ENCODE assay signal across 10 cellular contexts in the genomic region with DNA sequence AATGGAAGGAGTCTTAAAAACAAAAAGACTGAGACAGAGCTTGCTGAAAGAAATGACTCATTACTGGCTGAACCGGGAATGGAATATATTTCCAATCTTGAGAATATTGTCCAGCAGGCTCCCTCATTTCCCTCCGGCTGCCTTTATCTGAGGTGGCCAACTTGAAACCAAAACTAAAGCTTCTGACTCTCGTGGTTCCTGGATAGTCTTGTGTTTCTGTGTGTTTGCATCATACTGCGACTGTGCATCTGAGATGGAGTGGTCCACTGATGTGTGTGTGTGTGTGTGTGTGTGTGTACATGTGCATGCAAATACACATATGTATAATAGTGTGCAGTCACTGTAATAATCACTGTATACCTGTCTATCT.
DNase-seq lines count a peak whose midpoint lies in the region; ATAC-seq and TF ChIP-seq lines count a peak whose summit lies in the region.
"Had no signal": no experiment of that assay in that cellular context is flagged by ENCODE, and none has a peak within 500 bp of the region (broad histone marks: within the 10 kb centered on the region; RNA-seq: fewer than 3 reads in every experiment).

No MANE protein-coding gene starts in this region.

- H3K4me1 ChIP-seq in fibroblast of lung (ENCODE audit: control insufficient read depth, extremely low read depth, insufficient read depth, low read length) = peaks cover 6% of the 10 kb centered on the region
- H3K4me1 ChIP-seq: BE2C, spleen had no signal

- DNase-seq in activated CD4-positive, alpha-beta T cell treated with anti-CD3 and anti-CD28 coated beads for 36 hours = peak; percentile 22
- DNase-seq in activated CD4-positive, alpha-beta T cell treated with anti-CD3 and anti-CD28 coated beads for 4 hours = no peak
- peak; percentile 34 for DNase-seq in RWPE1 (ENCODE audit: low spot score)
- DNase-seq in fibroblast of lung (ENCODE audit: low read depth in 2 of 2) = peak; percentile 85 to 90
- peak; percentile 29 to 58 for DNase-seq in stimulated activated naive CD8-positive, alpha-beta T cell treated with anti-CD3 and anti-CD28 coated beads, Interleukin-15, amount 100 ng/mL, for 72 hours
- no peak for DNase-seq in left colon
- no peak for DNase-seq in activated gamma-delta T cell treated with Interleukin-2 at 50 U/mL for 16 hours
- DNase-seq in NCI-H2081 (lab: John Stamatoyannopoulos, UW) = no peak
- DNase-seq: spleen had no signal

- H3K36me3 ChIP-seq in fibroblast of lung (ENCODE audit: control insufficient read depth, insufficient read depth, low read length) = no peaks in the 10 kb centered on the region
- H3K36me3 ChIP-seq: BE2C, spleen had no signal

- H3K9ac ChIP-seq in fibroblast of lung (ENCODE audit: insufficient read depth, low read length) = no peak overlapping the region

- POLR2A ChIA-PET in activated CD4-positive, alpha-beta T cell treated with anti-CD3 and anti-CD28 coated beads for 36 hours (lab: Charles Lee) = no interaction called here
- POLR2A ChIA-PET in RWPE1 (lab: Yijun Ruan, JAX; ENCODE audit: low non-redundant PET) = no interaction called here

- H3K4me2 ChIP-seq in fibroblast of lung (ENCODE audit: extremely low read depth, insufficient read depth, low read length) = peak overlapping the region; percentile 55

- H3K27me3 Mint-ChIP-seq in activated CD4-positive, alpha-beta T cell treated with anti-CD3 and anti-CD28 coated beads for 36 hours = peaks cover 6% of the 10 kb centered on the region
- H3K27me3 Mint-ChIP-seq in stimulated activated naive CD8-positive, alpha-beta T cell treated with anti-CD3 and anti-CD28 coated beads, Interleukin-15, amount 100 ng/mL, for 72 hours = no peaks in the 10 kb centered on the region

- no peak overlapping the region for H3K27ac ChIP-seq in RWPE1
- no peak overlapping the region for H3K27ac ChIP-seq in fibroblast of lung (ENCODE audit: insufficient read depth, low read length)

- peak overlapping the region in 2 of 4 experiments; percentile 38 to 40 for H3K4me3 ChIP-seq in fibroblast of lung (replicated peaks in 1 of 4; ENCODE audit: control extremely low read depth in 1 of 4, insufficient read depth in 1 of 4, low read depth in 3 of 4, low read length in 4 of 4)

- H4K20me1 ChIP-seq in fibroblast of lung (ENCODE audit: control insufficient read depth, extremely low read depth, insufficient read depth, low read length) = no peaks in the 10 kb centered on the region

- no peaks in the 10 kb centered on the region for H3K27me3 ChIP-seq in fibroblast of lung (ENCODE audit: control insufficient read depth, insufficient read depth, low read length)
- H3K27me3 ChIP-seq: BE2C had no signal

- no peaks in the 10 kb centered on the region for H3K9me3 ChIP-seq in fibroblast of lung (ENCODE audit: control insufficient read depth, insufficient read depth, low read depth, low read length)
- H3K9me3 ChIP-seq: BE2C, spleen had no signal

- no peak overlapping the region for H3K4me3 Mint-ChIP-seq in activated CD4-positive, alpha-beta T cell treated with anti-CD3 and anti-CD28 coated beads for 36 hours
- peak overlapping the region; percentile 57 to 58 for H3K4me3 Mint-ChIP-seq in stimulated activated naive CD8-positive, alpha-beta T cell treated with anti-CD3 and anti-CD28 coated beads, Interleukin-15, amount 100 ng/mL, for 72 hours

- intact Hi-C loops in activated CD4-positive, alpha-beta T cell treated with anti-CD3 and anti-CD28 coated beads for 36 hours (cut with DNase I, micrococcal nuclease) = loop anchor here (1.0 to 10.0 kb wide), 9 partner anchors 55 to 469 kb away; a partner anchor contains a TSS
- intact Hi-C loops in left colon (cut with DNase I, micrococcal nuclease) = loop anchor here in 1 of 2 donors (5.0 to 10.0 kb wide), 2 partner anchors 207 to 349 kb away; no protein-coding TSS in a partner anchor

- H3K27ac Mint-ChIP-seq in activated CD4-positive, alpha-beta T cell treated with anti-CD3 and anti-CD28 coated beads for 36 hours = peak overlapping the region; percentile 20
- peak overlapping the region; percentile 95 to 97 for H3K27ac Mint-ChIP-seq in stimulated activated naive CD8-positive, alpha-beta T cell treated with anti-CD3 and anti-CD28 coated beads, Interleukin-15, amount 100 ng/mL, for 72 hours

- H3K79me2 ChIP-seq in fibroblast of lung (ENCODE audit: control insufficient read depth, insufficient read depth, low read length) = no peaks in the 10 kb centered on the region

- H2AFZ ChIP-seq in fibroblast of lung (ENCODE audit: low read length) = no peak overlapping the region

- peak; percentile 53 for ATAC-seq in activated CD4-positive, alpha-beta T cell treated with anti-CD3 and anti-CD28 coated beads for 36 hours
- peak; percentile 89 for ATAC-seq in stimulated activated naive CD8-positive, alpha-beta T cell treated with anti-CD3 and anti-CD28 coated beads, Interleukin-15, amount 100 ng/mL, for 72 hours
- no peak for ATAC-seq in left colon

- peaks cover 23% of the 10 kb centered on the region for H3K4me1 Mint-ChIP-seq in activated CD4-positive, alpha-beta T cell treated with anti-CD3 and anti-CD28 coated beads for 36 hours
- H3K4me1 Mint-ChIP-seq in stimulated activated naive CD8-positive, alpha-beta T cell treated with anti-CD3 and anti-CD28 coated beads, Interleukin-15, amount 100 ng/mL, for 72 hours = peaks cover 58% of the 10 kb centered on the region

- no peak for TF ChIP-seq CTCF in RWPE1 (conservative IDR thresholded peaks at IDR 0.05; ENCODE audit: low read depth)
- no peak for TF ChIP-seq CTCF in fibroblast of lung (conservative IDR thresholded peaks at IDR 0.05 in 1 of 2, IDR thresholded peaks at IDR 0.05 in 1 of 2; ENCODE audit: low read depth in 1 of 2, low read length in 2 of 2)

- CTCF ChIA-PET in activated CD4-positive, alpha-beta T cell treated with anti-CD3 and anti-CD28 coated beads for 36 hours (lab: Charles Lee) = interaction anchor here (0.9 to 1.6 kb wide), 4 partner anchors 57 to 350 kb away, joined by 3 to 5 read pairs (median 4); no protein-coding TSS in a partner anchor
- CTCF ChIA-PET in RWPE1 (lab: Yijun Ruan, JAX) = interaction anchor here (0.8 to 1.5 kb wide), 3 partner anchors 38 to 350 kb away, joined by 3 to 5 read pairs (median 4); no protein-coding TSS in a partner anchor

- H3K9me3 Mint-ChIP-seq in activated CD4-positive, alpha-beta T cell treated with anti-CD3 and anti-CD28 coated beads for 36 hours (ENCODE audit: low read depth) = no peaks in the 10 kb centered on the region
- H3K9me3 Mint-ChIP-seq in stimulated activated naive CD8-positive, alpha-beta T cell treated with anti-CD3 and anti-CD28 coated beads, Interleukin-15, amount 100 ng/mL, for 72 hours = no peaks in the 10 kb centered on the region

- no peaks in the 10 kb centered on the region for H3K36me3 Mint-ChIP-seq in activated CD4-positive, alpha-beta T cell treated with anti-CD3 and anti-CD28 coated beads for 36 hours (ENCODE audit: low read depth)

Comparison
In these comparisons a context has a peak if more than half of its experiments do, and no peak if none do; other contexts are left out.
1. DNase-seq: peak in activated CD4-positive, alpha-beta T cell treated with anti-CD3 and anti-CD28 coated beads for 36 hours (single experiment), RWPE1 (single experiment), fibroblast of lung (2 of 2) and stimulated activated naive CD8-positive, alpha-beta T cell treated with anti-CD3 and anti-CD28 coated beads, Interleukin-15, amount 100 ng/mL, for 72 hours (2 of 2); none in activated CD4-positive, alpha-beta T cell treated with anti-CD3 and anti-CD28 coated beads for 4 hours (0 of 2), left colon (0 of 2), activated gamma-delta T cell treated with Interleukin-2 at 50 U/mL for 16 hours (single experiment) and NCI-H2081 (0 of 2).